In genomic region chr1:228405979-228406265, GRCh38 we compare ENCODE assay signal across 8 cellular contexts. TPM values are rescaled to one million over a fixed set of nuclear protein-coding genes. Genes with fewer than 3 reads are reported as not detected.
DNase-seq lines count a peak whose midpoint lies in the region; ATAC-seq, FAIRE-seq and TF ChIP-seq lines count a peak whose summit lies in the region.

No MANE protein-coding gene starts in this region.

- ATAC-seq in HG03378 (IDR thresholded peaks at IDR 0.05; ENCODE audit: unreplicated experiment) (peak; percentile 7), right lobe of liver (peak in 3 of 4 donors; percentile 9 to 34 (median 17))

- H3K9me3 ChIP-seq in right lobe of liver = no peaks in the 10 kb centered on the region

- no peaks in the 10 kb centered on the region for H3K27me3 ChIP-seq in right lobe of liver

- TF ChIP-seq POLR2A in right lobe of liver (IDR thresholded peaks at IDR 0.05) = no peak

- H3K4me1 Mint-ChIP-seq in activated naive CD4-positive, alpha-beta T cell treated with anti-CD3 and anti-CD28 coated beads for 36 hours (ENCODE audit: low read depth) = peaks cover 43% of the 10 kb centered on the region

- H3K27ac Mint-ChIP-seq in activated naive CD4-positive, alpha-beta T cell treated with anti-CD3 and anti-CD28 coated beads for 36 hours = peak overlapping the region; percentile 73

- under 1% methylated on average over 17 of the region's 25 CpGs for WGBS in right lobe of liver (ENCODE audit: insufficient coverage, low coverage, low lambda C conversion rate, missing lambda C conversion rate)
- WGBS in urinary bladder = under 1% methylated on average over 25 of the region's 25 CpGs

- no peaks in the 10 kb centered on the region for H3K27me3 Mint-ChIP-seq in activated naive CD4-positive, alpha-beta T cell treated with anti-CD3 and anti-CD28 coated beads for 36 hours (ENCODE audit: low read depth)

- CTCF ChIA-PET in activated naive CD4-positive, alpha-beta T cell treated with anti-CD3 and anti-CD28 coated beads for 36 hours (lab: Charles Lee) = interaction anchor here (0.6 to 1.0 kb wide), 2 partner anchors 49 to 54 kb away, joined by 3 to 5 read pairs; no protein-coding TSS in a partner anchor

- in situ Hi-C loops in astrocyte of the cerebellum (cut with HindIII; ENCODE audit: low sequenced_read_pairs) = no loop called here

- peak overlapping the region; percentile 87 for H3K4me3 Mint-ChIP-seq in activated naive CD4-positive, alpha-beta T cell treated with anti-CD3 and anti-CD28 coated beads for 36 hours

- no peak for FAIRE-seq in frontal cortex (lab: Jason Lieb, UNC)

- peak; percentile 17 for DNase-seq in activated naive CD4-positive, alpha-beta T cell treated with anti-CD3 and anti-CD28 coated beads for 36 hours
- no peak for DNase-seq in activated naive CD4-positive, alpha-beta T cell (lab: John Stamatoyannopoulos, UW)
- DNase-seq in astrocyte of the cerebellum (ENCODE audit: low read depth) (no peak), right lobe of liver (no peak), frontal cortex (ENCODE audit: low spot score in 2 of 2) (no peak), SKM-1 treated with dmso at 0.1 percent for 144 hours (lab: John Stamatoyannopoulos, UW; ENCODE audit: unreplicated experiment) (no peak)

- TF ChIP-seq CTCF in astrocyte of the cerebellum (IDR thresholded peaks at IDR 0.05; ENCODE audit: low read depth, low read length, missing control alignments) (no peak), right lobe of liver (IDR thresholded peaks at IDR 0.05) (no peak)

- H3K27ac ChIP-seq in right lobe of liver = peak overlapping the region; percentile 50 to 88 (median 58)
- H3K27ac ChIP-seq in urinary bladder (ENCODE audit: low read depth) = no peak overlapping the region

- H3K4me3 ChIP-seq in astrocyte of the cerebellum (ENCODE audit: low read depth, low read length) (peak overlapping the region; percentile 80), right lobe of liver (peak overlapping the region; percentile 75 to 93 (median 86)), urinary bladder (ENCODE audit: low read depth, low read length) (peak overlapping the region; percentile 91)

- H3K36me3 ChIP-seq in right lobe of liver (no peaks in the 10 kb centered on the region), urinary bladder (ENCODE audit: insufficient read depth) (no peaks in the 10 kb centered on the region)

- peaks cover 0 to 12% (median 6%) of the 10 kb centered on the region in 4 donors for H3K4me1 ChIP-seq in right lobe of liver
- H3K4me1 ChIP-seq in urinary bladder (ENCODE audit: insufficient read depth) = peaks cover 3% of the 10 kb centered on the region

- intact Hi-C loops in activated naive CD4-positive, alpha-beta T cell treated with anti-CD3 and anti-CD28 coated beads for 36 hours (cut with micrococcal nuclease) = loop anchor here (1.0 to 2.0 kb wide), 5 partner anchors 95 to 323 kb away; partner anchors contain the start of gene ARF1
- intact Hi-C loops in right lobe of liver (cut with DNase I) = no loop called here

- peaks cover 24% of the 10 kb centered on the region for H3K36me3 Mint-ChIP-seq in activated naive CD4-positive, alpha-beta T cell treated with anti-CD3 and anti-CD28 coated beads for 36 hours (ENCODE audit: low read depth)

- H3K9me3 Mint-ChIP-seq in activated naive CD4-positive, alpha-beta T cell treated with anti-CD3 and anti-CD28 coated beads for 36 hours = no peaks in the 10 kb centered on the region

RNA-seq across cellular contexts. Expression of gene TRIM11, which starts 0.7 kb away (rescaled TPM):
- 10 to 100 TPM; 26.0 to 27.5 TPM for total RNA-seq in activated naive CD4-positive, alpha-beta T cell treated with anti-CD3 and anti-CD28 coated beads for 36 hours
- total RNA-seq in right lobe of liver (1 to 10 TPM; 5.2 to 8.3 (median 7.1) TPM), urinary bladder (10.4 TPM), frontal cortex (14.3 TPM)
- polyA plus RNA-seq in urinary bladder = 15.2 TPM

RNA-seq across cellular contexts. Expression of gene TRIM17, which starts 10.7 kb away (rescaled TPM):
- total RNA-seq in activated naive CD4-positive, alpha-beta T cell treated with anti-CD3 and anti-CD28 coated beads for 36 hours = 1 to 10 TPM; 1.0 to 1.2 TPM
- total RNA-seq in right lobe of liver (not detected), urinary bladder (1.9 TPM), frontal cortex (1.6 TPM)
- polyA plus RNA-seq in urinary bladder = 0.57 TPM
